In genomic region chr5:122501087-122501435, GRCh38 we compare ENCODE assay signal across 16 cellular contexts.
DNase-seq lines count a peak whose midpoint lies in the region; ATAC-seq, FAIRE-seq and TF ChIP-seq lines count a peak whose summit lies in the region.
"Had no signal": no experiment of that assay in that cellular context is flagged by ENCODE, and none has a peak within 500 bp of the region (broad histone marks: within the 10 kb centered on the region; RNA-seq: fewer than 3 reads in every experiment).

No MANE protein-coding gene starts in this region.

- TF ChIP-seq CTCF in HFFc6 (IDR thresholded peaks at IDR 0.05) = peak; percentile 20
- TF ChIP-seq CTCF in brain (conservative IDR thresholded peaks at IDR 0.05) = peak in 1 of 2 experiments; percentile 38
- TF ChIP-seq CTCF in uterus (IDR thresholded peaks at IDR 0.05) = no peak
- TF ChIP-seq CTCF in progenitor cell of endocrine pancreas (IDR thresholded peaks at IDR 0.05; ENCODE audit: unreplicated experiment) = no peak

- H3K4me2 ChIP-seq in skeletal muscle satellite cell (ENCODE audit: low read length) = peak overlapping the region; percentile 63

- intact Hi-C loops in right cardiac atrium (cut with DNase I) = no loop called here
- intact Hi-C loops in uterus (cut with DNase I; ENCODE audit: low total_unique reads) = no loop called here

- H3K4me1 Mint-ChIP-seq in HFFc6 (ENCODE audit: low read depth) (peaks cover 12% of the 10 kb centered on the region), brain (peaks cover 44% of the 10 kb centered on the region), progenitor cell of endocrine pancreas (ENCODE audit: low read depth) (peaks cover 5% of the 10 kb centered on the region)
- H3K4me1 Mint-ChIP-seq: memory B cell had no signal

- H3K27me3 Mint-ChIP-seq in HFFc6 (ENCODE audit: insufficient read depth) (no peaks in the 10 kb centered on the region; the same call in 1 of the 2 replicates), brain (no peaks in the 10 kb centered on the region), progenitor cell of endocrine pancreas (peaks cover 4% of the 10 kb centered on the region)
- H3K27me3 Mint-ChIP-seq: activated naive CD8-positive, alpha-beta T cell; memory B cell had no signal

- H3K9ac ChIP-seq in skeletal muscle satellite cell (ENCODE audit: low read depth, low read length) = no peak overlapping the region

- ATAC-seq in right cardiac atrium = peak; percentile 68 to 86

- H3K4me3 Mint-ChIP-seq in HFFc6 (peak overlapping the region; percentile 74), brain (peak overlapping the region in 4 of 5 experiments; percentile 22 to 62 (median 38)), progenitor cell of endocrine pancreas (ENCODE audit: low read depth) (no peak overlapping the region)
- H3K4me3 Mint-ChIP-seq: activated naive CD8-positive, alpha-beta T cell; memory B cell had no signal

- H3K27ac Mint-ChIP-seq in HFFc6 (no peak overlapping the region), brain (peak overlapping the region in 4 of 5 experiments; percentile 48 to 77 (median 62)), progenitor cell of endocrine pancreas (no peak overlapping the region)
- H3K27ac Mint-ChIP-seq: activated naive CD8-positive, alpha-beta T cell; memory B cell had no signal

- H3K27me3 ChIP-seq in right cardiac atrium (ENCODE audit: control insufficient read depth, insufficient read depth) (no peaks in the 10 kb centered on the region), skeletal muscle satellite cell (ENCODE audit: control insufficient read depth, insufficient read depth, low read length) (peaks cover 7% of the 10 kb centered on the region), uterus (no peaks in the 10 kb centered on the region)
- H3K27me3 ChIP-seq: upper lobe of left lung had no signal

- H3K27ac ChIP-seq in right cardiac atrium (ENCODE audit: low read length) = no peak overlapping the region
- no peak overlapping the region for H3K27ac ChIP-seq in uterus
- H3K27ac ChIP-seq: prostate gland, upper lobe of left lung had no signal

- H3K36me3 ChIP-seq in skeletal muscle satellite cell (ENCODE audit: insufficient read depth, low read length) = no peaks in the 10 kb centered on the region
- H3K36me3 ChIP-seq in uterus = no peaks in the 10 kb centered on the region
- H3K36me3 ChIP-seq: prostate gland, upper lobe of left lung had no signal

- peaks cover 2% of the 10 kb centered on the region for H3K4me1 ChIP-seq in right cardiac atrium (ENCODE audit: control insufficient read depth, insufficient read depth, low read length)
- H3K4me1 ChIP-seq in skeletal muscle satellite cell (ENCODE audit: control insufficient read depth, insufficient read depth, low read length) = peaks cover 4% of the 10 kb centered on the region
- no peaks in the 10 kb centered on the region for H3K4me1 ChIP-seq in uterus
- H3K4me1 ChIP-seq: prostate gland had no signal

- H3K9me3 ChIP-seq in right cardiac atrium (ENCODE audit: control insufficient read depth, low read length) = no peaks in the 10 kb centered on the region
- H3K9me3 ChIP-seq in skeletal muscle satellite cell (replicated peaks; ENCODE audit: low read length) = no peaks in the 10 kb centered on the region
- no peaks in the 10 kb centered on the region for H3K9me3 ChIP-seq in uterus
- H3K9me3 ChIP-seq: prostate gland, upper lobe of left lung had no signal

- H3K36me3 Mint-ChIP-seq in HFFc6 (ENCODE audit: low read depth) (no peaks in the 10 kb centered on the region), brain (no peaks in the 10 kb centered on the region), progenitor cell of endocrine pancreas (ENCODE audit: insufficient read depth) (no peaks in the 10 kb centered on the region)
- H3K36me3 Mint-ChIP-seq: activated naive CD8-positive, alpha-beta T cell; memory B cell had no signal

- no peak for TF ChIP-seq POLR2A in uterus (IDR thresholded peaks at IDR 0.05)
- TF ChIP-seq POLR2A in GM12892 (IDR thresholded peaks at IDR 0.05; ENCODE audit: low read depth, low read length) = no peak

- no peaks in the 10 kb centered on the region for H3K9me3 Mint-ChIP-seq in HFFc6
- H3K9me3 Mint-ChIP-seq in brain = no peaks in the 10 kb centered on the region
- H3K9me3 Mint-ChIP-seq in progenitor cell of endocrine pancreas (ENCODE audit: low read depth) = no peaks in the 10 kb centered on the region
- H3K9me3 Mint-ChIP-seq: memory B cell had no signal

- DNase-seq in HFFc6 (no peak), right cardiac atrium (no peak), uterus (no peak), GM12892 (ENCODE audit: insufficient read length) (no peak), progenitor cell of endocrine pancreas (ENCODE audit: low spot score, unreplicated experiment) (no peak), SW480 (ENCODE audit: low spot score) (no peak)
- DNase-seq: activated CD4-positive, CD25-positive, alpha-beta regulatory T cell; stimulated activated CD4-positive, alpha-beta T cell treated with anti-CD3 and anti-CD28 coated beads, Interleukin-1b, Interleukin-23, amount 100 ng/mL, for 48 hours; stimulated activated CD8-positive, alpha-beta memory T cell treated with anti-CD3 and anti-CD28 coated beads, Interleukin-4, amount 100 ng/mL, for 48 hours had no signal

- no peak for FAIRE-seq in GM12892 (lab: Jason Lieb, UNC)
- FAIRE-seq: GM12891 had no signal

- 28% methylated on average over 2 of the region's 2 CpGs for WGBS in right cardiac atrium

- no peak overlapping the region for H3K4me3 ChIP-seq in right cardiac atrium (ENCODE audit: low read length)
- H3K4me3 ChIP-seq in skeletal muscle satellite cell (ENCODE audit: low read length) = no peak overlapping the region
- H3K4me3 ChIP-seq in uterus = no peak overlapping the region
- H3K4me3 ChIP-seq: prostate gland, upper lobe of left lung had no signal

Comparison
In these comparisons a context has a peak if more than half of its experiments do, and no peak if none do; other contexts are left out.
1. H3K27ac Mint-ChIP-seq: peak in brain (4 of 5); none in HFFc6 (single experiment) and progenitor cell of endocrine pancreas (single experiment).